ENCODE assay signal across 10 cellular contexts in the genomic region with DNA sequence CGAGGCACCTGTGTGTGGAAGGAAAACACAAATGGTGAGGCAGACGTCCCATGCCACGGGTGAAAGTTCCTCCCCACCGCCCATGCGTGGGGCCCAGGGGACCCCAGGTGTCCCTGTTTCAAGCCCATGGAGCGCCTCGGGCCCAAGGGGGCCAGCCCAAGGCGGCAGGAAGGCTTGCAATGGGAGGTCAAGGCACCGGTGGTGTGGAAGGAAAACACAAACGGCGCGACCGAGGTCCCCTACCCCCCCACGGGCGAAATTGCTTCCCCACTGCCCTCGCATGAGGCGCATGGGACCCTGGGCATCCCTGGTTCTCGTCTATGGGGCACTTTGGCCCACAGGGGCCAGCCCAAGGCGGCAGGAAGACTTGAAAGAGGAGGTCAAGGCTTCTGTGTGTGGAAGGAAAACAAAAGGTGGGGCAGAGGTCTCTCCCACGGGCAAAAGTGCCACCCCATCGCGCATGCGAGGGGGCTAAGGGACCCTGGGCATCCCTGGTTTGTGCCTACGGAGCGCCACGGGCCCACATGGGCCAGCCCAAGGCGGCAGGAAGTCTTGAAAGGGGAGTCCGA.
DNase-seq lines count a peak whose midpoint lies in the region; ATAC-seq and TF ChIP-seq lines count a peak whose summit lies in the region.
"Had no signal": no experiment of that assay in that cellular context is flagged by ENCODE, and none has a peak within 500 bp of the region (broad histone marks: within the 10 kb centered on the region; RNA-seq: fewer than 3 reads in every experiment).

No MANE protein-coding gene starts in this region.

- WGBS in suprapubic skin: 51% methylated on average over 21 of the region's 28 CpGs

- peaks cover 3% of the 10 kb centered on the region for H3K36me3 Mint-ChIP-seq in activated CD8-positive, alpha-beta memory T cell treated with anti-CD3 and anti-CD28 coated beads, Interleukin-2, amount 10 ng/mL, durations not matched to agents 7 days and 5 days

- H3K4me3 ChIP-seq in suprapubic skin: no peak overlapping the region

- TF ChIP-seq POLR2A in suprapubic skin (IDR thresholded peaks at IDR 0.05): no peak

- no peak for ATAC-seq in activated CD8-positive, alpha-beta memory T cell treated with anti-CD3 and anti-CD28 coated beads, Interleukin-2, amount 10 ng/mL, durations not matched to agents 7 days and 5 days
- ATAC-seq in GM19035 (IDR thresholded peaks at IDR 0.05; ENCODE audit: unreplicated experiment): no peak

- H3K27ac ChIP-seq in suprapubic skin: no peak overlapping the region

- CTCF ChIA-PET in activated CD8-positive, alpha-beta memory T cell treated with anti-CD3 and anti-CD28 coated beads, Interleukin-2, amount 10 ng/mL, durations not matched to agents 7 days and 5 days (lab: Charles Lee): no interaction called here

- H3K4me1 ChIP-seq in suprapubic skin: no peaks in the 10 kb centered on the region

- no peak overlapping the region for H3K27ac Mint-ChIP-seq in activated CD8-positive, alpha-beta memory T cell treated with anti-CD3 and anti-CD28 coated beads, Interleukin-2, amount 10 ng/mL, durations not matched to agents 7 days and 5 days

- no peaks in the 10 kb centered on the region for H3K36me3 ChIP-seq in suprapubic skin

- peak; percentile 33 for DNase-seq in activated CD8-positive, alpha-beta memory T cell treated with anti-CD3 and anti-CD28 coated beads for 24 hours
- no peak for DNase-seq in activated CD8-positive, alpha-beta memory T cell treated with anti-CD3 and anti-CD28 coated beads, Interleukin-2, amount 10 ng/mL, durations not matched to agents 7 days and 5 days
- peak; percentile 1 to 8 for DNase-seq in activated T-cell treated with anti-CD3 and anti-CD28 coated beads, Interleukin-2, amount 50 U/mL, for 48 hours
- DNase-seq in iPS-NIHi7 (ENCODE audit: extremely low spot score) (peak; percentile 1), suprapubic skin (ENCODE audit: low spot score in 2 of 2) (peak; percentile 50 to 76), NOMO-1 treated with dmso at 0.1 percent for 144 hours (lab: John Stamatoyannopoulos, UW; ENCODE audit: unreplicated experiment) (no peak), cerebellum (ENCODE audit: low spot score) (no peak)
- DNase-seq: amniotic stem cell, NCI-H1417 treated with DMSO at 0.1 percent for 48 hours had no signal

- H3K9me3 Mint-ChIP-seq in activated CD8-positive, alpha-beta memory T cell treated with anti-CD3 and anti-CD28 coated beads, Interleukin-2, amount 10 ng/mL, durations not matched to agents 7 days and 5 days (ENCODE audit: low read depth): peaks cover 12% of the 10 kb centered on the region

- H3K27me3 ChIP-seq in suprapubic skin: no peaks in the 10 kb centered on the region

- peaks cover 52% of the 10 kb centered on the region for H3K9me3 ChIP-seq in suprapubic skin

- no peaks in the 10 kb centered on the region for H3K27me3 Mint-ChIP-seq in activated CD8-positive, alpha-beta memory T cell treated with anti-CD3 and anti-CD28 coated beads, Interleukin-2, amount 10 ng/mL, durations not matched to agents 7 days and 5 days

- H3K4me1 Mint-ChIP-seq in activated CD8-positive, alpha-beta memory T cell treated with anti-CD3 and anti-CD28 coated beads, Interleukin-2, amount 10 ng/mL, durations not matched to agents 7 days and 5 days: no peaks in the 10 kb centered on the region

- TF ChIP-seq EP300 in suprapubic skin (IDR thresholded peaks at IDR 0.05): no peak

- H3K4me3 Mint-ChIP-seq in activated CD8-positive, alpha-beta memory T cell treated with anti-CD3 and anti-CD28 coated beads, Interleukin-2, amount 10 ng/mL, durations not matched to agents 7 days and 5 days: no peak overlapping the region

- TF ChIP-seq CTCF in suprapubic skin (IDR thresholded peaks at IDR 0.05): no peak

Comparison
In these comparisons a context has a peak if more than half of its experiments do, and no peak if none do; other contexts are left out.
1. DNase-seq: peak in activated CD8-positive, alpha-beta memory T cell treated with anti-CD3 and anti-CD28 coated beads for 24 hours (single experiment), activated T-cell treated with anti-CD3 and anti-CD28 coated beads, Interleukin-2, amount 50 U/mL, for 48 hours (2 of 2), iPS-NIHi7 (single experiment) and suprapubic skin (2 of 2); none in activated CD8-positive, alpha-beta memory T cell treated with anti-CD3 and anti-CD28 coated beads, Interleukin-2, amount 10 ng/mL, durations not matched to agents 7 days and 5 days (single experiment), NOMO-1 treated with dmso at 0.1 percent for 144 hours (single experiment) and cerebellum (single experiment).